ENCODE assay signal across 1 cellular context in genomic region chr9:123418052-123418430, GRCh38.
TF ChIP-seq lines count a peak whose summit lies in the region.

No MANE protein-coding gene starts in this region.

TF ChIP-seq in WTC11, 78 proteins besides CTCF, POLR2A, EP300 and RAD21 (continued from another document):
- TF ChIP-seq USF2 (CRISPR knock-in tag; IDR thresholded peaks at IDR 0.05) (no peak), ATF1 (CRISPR knock-in tag; IDR thresholded peaks at IDR 0.05) (no peak), NFATC4 (CRISPR knock-in tag; IDR thresholded peaks at IDR 0.05) (no peak), SOX15 (CRISPR knock-in tag; IDR thresholded peaks at IDR 0.05) (no peak), ZNF232 (CRISPR knock-in tag; IDR thresholded peaks at IDR 0.05) (no peak), ESRRA (CRISPR knock-in tag; IDR thresholded peaks at IDR 0.05; ENCODE audit: borderline replicate concordance) (no peak), IRF1 (CRISPR knock-in tag; IDR thresholded peaks at IDR 0.05) (no peak), MLX (CRISPR knock-in tag; IDR thresholded peaks at IDR 0.05) (no peak)
TF ChIP-seq in WTC11: peak in this region for 0.
